In genomic region chr2:26244479-26245230, GRCh38 we compare ENCODE assay signal across 1 cellular context.
TF ChIP-seq lines count a peak whose summit lies in the region.

Gene HADHA, minus strand, starts transcription at chr2:26244632. Its CDS starts 36 bp downstream, at chr2:26244596.
Gene HADHB, plus strand, starts transcription at chr2:26244939. Its CDS starts 9,316 bp downstream, at chr2:26254255.

TF ChIP-seq in HepG2, 621 proteins besides CTCF, POLR2A, EP300 and RAD21 (continued from another document):
- TF ChIP-seq ZNF367 (CRISPR knock-in tag; IDR thresholded peaks at IDR 0.05; ENCODE audit: borderline replicate concordance) (0 out of 2 replicates have a peak, but pooled peaks have one; percentile 68), MXD3 (CRISPR knock-in tag; IDR thresholded peaks at IDR 0.05) (peak; percentile 73), DR1 (CRISPR knock-in tag; IDR thresholded peaks at IDR 0.05) (peak; percentile 94), CERS6 (CRISPR knock-in tag; IDR thresholded peaks at IDR 0.05) (no peak), POLR2AphosphoS5 (IDR thresholded peaks at IDR 0.05; ENCODE audit: low read depth, low read length) (peak; percentile 97), MAFF (IDR thresholded peaks at IDR 0.05; ENCODE audit: low read depth, low read length) (no peak), PITX1 (CRISPR knock-in tag; IDR thresholded peaks at IDR 0.05) (peak; percentile 89; the same call in 1 of the 2 replicates), ZSCAN31 (CRISPR knock-in tag; IDR thresholded peaks at IDR 0.05; ENCODE audit: low read depth) (peak; percentile 17; the same call in 1 of the 2 replicates)
